Comparison of ENCODE assay signal across 29 cellular contexts in the genomic region with DNA sequence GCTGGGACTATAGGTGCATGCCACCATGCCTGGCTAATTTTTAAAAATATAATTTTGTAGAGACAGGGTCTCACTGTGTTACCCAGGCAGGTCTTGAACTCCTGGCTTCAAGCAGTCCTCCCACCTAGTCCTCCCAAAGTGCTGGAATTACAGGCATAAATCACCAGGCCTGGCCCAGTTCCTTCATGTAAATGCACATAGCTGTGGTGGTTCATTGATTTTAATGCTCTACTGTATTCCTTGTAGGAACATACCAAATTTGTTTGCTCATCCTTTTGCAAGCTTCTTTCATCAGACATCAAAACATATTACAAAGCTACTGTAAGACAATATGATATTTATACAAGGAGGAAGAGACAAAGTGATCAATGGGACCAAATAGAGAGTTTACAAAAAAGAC.
"Had no signal": no experiment of that assay in that cellular context is flagged by ENCODE, and none has a peak within 500 bp of the region (broad histone marks: within the 10 kb centered on the region; RNA-seq: fewer than 3 reads in every experiment).

No MANE protein-coding gene starts in this region.

- H3K27me3 ChIP-seq: breast epithelium, MG63, Peyer's patch, SJSA1 had no signal

- H3K4me3 ChIP-seq: breast epithelium, MG63, Peyer's patch, SJSA1 had no signal

- DNase-seq: activated CD4-positive, alpha-beta T cell treated with anti-CD3 and anti-CD28 coated beads for 48 hours; activated CD4-positive, alpha-beta T cell treated with anti-CD3 and anti-CD28 coated beads, Interleukin-2, amount 50 U/mL, for 4 hours; activated CD4-positive, CD25-positive, alpha-beta regulatory T cell treated with anti-CD3 and anti-CD28 coated beads, Interleukin-2, amount 50 U/mL, for 72 hours; activated CD8-positive, alpha-beta memory T cell treated with anti-CD3 and anti-CD28 coated beads, Interleukin-2, amount 50 U/mL, for 48 hours; activated CD8-positive, alpha-beta T cell treated with anti-CD3 and anti-CD28 coated beads, Interleukin-2, amount 10 ng/mL, durations not matched to agents 7 days and 5 days; activated effector memory CD4-positive, alpha-beta T cell treated with Interleukin-2 at 50 U/mL for 16 hours; activated naive CD4-positive, alpha-beta T cell; activated T-cell treated with anti-CD3 and anti-CD28 coated beads, Interleukin-2, amount 50 U/mL, for 1 hour; aorta; caudate nucleus; MG63; MV-4-11; NCI-H1092 treated with DMSO at 0.1 percent for 48 hours; NCI-H1417 treated with DMSO at 0.1 percent for 48 hours; NCI-H1694; NCI-H2029; NCI-H2107; NCI-H345; NCI-H510A; NCI-H526 treated with DMSO at 0.1 percent for 48 hours; NK-92 treated with Interleukin-12 subunit alpha and Interleukin-12 subunit beta, amount 100 ng/mL, for 24 hours; Peyer's patch; SHP77; T-helper 17 cell; T-helper 9 cell had no signal

- H3K9me3 ChIP-seq: MG63, Peyer's patch, SJSA1 had no signal

- H3K36me3 ChIP-seq: breast epithelium, MG63, Peyer's patch, SJSA1 had no signal

- H3K4me1 ChIP-seq: breast epithelium, Peyer's patch, SJSA1 had no signal

- H3K27ac ChIP-seq: breast epithelium, Peyer's patch, SJSA1 had no signal

- ATAC-seq: activated CD8-positive, alpha-beta T cell treated with anti-CD3 and anti-CD28 coated beads, Interleukin-2, amount 10 ng/mL, durations not matched to agents 7 days and 5 days; SK-N-SH treated with all-trans-retinoic acid at 6 μM for 48 hours; T-helper 17 cell; WTC11 had no signal
